ENCODE assay signal across 1 cellular context in the genomic region with DNA sequence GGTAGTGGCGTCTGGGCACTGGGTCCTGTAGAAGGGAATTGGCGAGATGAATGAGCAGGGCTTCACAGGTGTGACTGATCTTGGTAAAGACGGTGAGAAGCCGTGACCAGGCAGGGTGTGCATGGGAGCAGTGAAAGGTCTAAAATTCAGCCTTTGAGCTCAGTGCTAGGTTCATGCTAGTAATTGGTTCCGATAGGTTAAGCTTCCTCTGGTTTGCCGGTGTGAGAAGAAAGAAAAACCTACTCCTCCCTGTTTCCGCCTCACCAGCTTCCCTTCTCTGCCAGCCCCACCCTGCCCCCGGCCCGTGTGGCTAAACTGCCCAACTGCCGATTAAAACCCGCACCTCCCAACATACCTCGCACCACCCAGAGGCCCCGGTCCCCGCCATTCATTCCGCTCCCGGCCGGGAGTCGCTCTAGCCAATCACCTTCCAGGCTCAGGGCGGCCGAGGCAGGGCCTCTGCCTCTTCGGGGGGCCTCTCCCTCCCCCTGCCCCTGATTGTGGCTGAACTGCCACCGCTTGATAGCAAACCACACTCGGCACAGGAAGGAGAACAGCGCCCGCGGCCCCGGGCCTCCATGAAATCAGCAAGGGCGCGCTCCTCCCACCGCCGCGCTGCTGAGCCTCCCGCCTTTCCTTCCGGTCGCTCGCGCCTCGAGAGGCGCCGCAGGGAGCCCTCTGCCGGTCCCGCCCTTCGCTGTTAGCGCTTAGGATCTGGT.
A peak's percentile ranks its signal among the peaks of the same experiment; 100 is the strongest.
TF ChIP-seq lines count a peak whose summit lies in the region.

No MANE protein-coding gene starts in this region.

TF ChIP-seq in GM12878, 131 proteins besides CTCF, POLR2A, EP300 and RAD21 (continued from another document):
- TF ChIP-seq NFXL1 (IDR thresholded peaks at IDR 0.05; ENCODE audit: borderline replicate concordance) (no peak), RBBP5 (conservative IDR thresholded peaks at IDR 0.05) (no peak), MAX (IDR thresholded peaks at IDR 0.05; ENCODE audit: low read depth, low read length) (peak; percentile 69), ZNF384 (IDR thresholded peaks at IDR 0.05; ENCODE audit: borderline replicate concordance, low read depth, low read length) (no peak), HDAC2 (IDR thresholded peaks at IDR 0.05) (no peak), BHLHE40 (IDR thresholded peaks at IDR 0.05; ENCODE audit: borderline replicate concordance in 1 of 2, low read depth in 2 of 2, low read length in 1 of 2) (0 out of 4 replicates have a peak, but pooled peaks of 1 of the 2 experiments have one; percentile 40), EGR1 (IDR thresholded peaks at IDR 0.05; ENCODE audit: borderline replicate concordance in 1 of 2, low read depth in 2 of 2, low read length in 2 of 2) (0 out of 3 replicates have a peak, but pooled peaks of 1 of the 2 experiments have one; percentile 2), SMAD5 (IDR thresholded peaks at IDR 0.05; ENCODE audit: low read depth) (0 out of 2 replicates have a peak, but pooled peaks have one; percentile 42), NFIC (IDR thresholded peaks at IDR 0.05; ENCODE audit: low read depth, low read length) (no peak), IKZF2 (IDR thresholded peaks at IDR 0.05) (peak in 1 of 2 experiments; percentile 71; a peak in 3 of 4 replicates), JUNB (IDR thresholded peaks at IDR 0.05) (no peak), CEBPB (IDR thresholded peaks at IDR 0.05; ENCODE audit: borderline replicate concordance in 1 of 2, low read depth in 2 of 2, low read length in 2 of 2) (no peak), CREM (IDR thresholded peaks at IDR 0.05; ENCODE audit: low read depth) (peak; percentile 40; the same call in 1 of the 2 replicates), SIN3A (IDR thresholded peaks at IDR 0.05; ENCODE audit: low read depth, low read length) (no peak), HCFC1 (IDR thresholded peaks at IDR 0.05; ENCODE audit: low read length) (no peak; the same call in 1 of the 2 replicates), SUPT20H (IDR thresholded peaks at IDR 0.05; ENCODE audit: borderline replicate concordance, control insufficient read depth, low read depth, low read length) (no peak), FOXM1 (IDR thresholded peaks at IDR 0.05; ENCODE audit: low read depth, low read length) (no peak), HDGF (IDR thresholded peaks at IDR 0.05) (0 out of 2 replicates have a peak, but pooled peaks have one; percentile 46), ZNF274 (IDR thresholded peaks at IDR 0.05; ENCODE audit: insufficient read depth, insufficient read length) (no peak), CHD1 (IDR thresholded peaks at IDR 0.05; ENCODE audit: low read depth, low read length) (no peak), CBX5 (IDR thresholded peaks at IDR 0.05; ENCODE audit: low read depth) (no peak), CHD4 (IDR thresholded peaks at IDR 0.05) (no peak)
- TF ChIP-seq, protein P1, sequence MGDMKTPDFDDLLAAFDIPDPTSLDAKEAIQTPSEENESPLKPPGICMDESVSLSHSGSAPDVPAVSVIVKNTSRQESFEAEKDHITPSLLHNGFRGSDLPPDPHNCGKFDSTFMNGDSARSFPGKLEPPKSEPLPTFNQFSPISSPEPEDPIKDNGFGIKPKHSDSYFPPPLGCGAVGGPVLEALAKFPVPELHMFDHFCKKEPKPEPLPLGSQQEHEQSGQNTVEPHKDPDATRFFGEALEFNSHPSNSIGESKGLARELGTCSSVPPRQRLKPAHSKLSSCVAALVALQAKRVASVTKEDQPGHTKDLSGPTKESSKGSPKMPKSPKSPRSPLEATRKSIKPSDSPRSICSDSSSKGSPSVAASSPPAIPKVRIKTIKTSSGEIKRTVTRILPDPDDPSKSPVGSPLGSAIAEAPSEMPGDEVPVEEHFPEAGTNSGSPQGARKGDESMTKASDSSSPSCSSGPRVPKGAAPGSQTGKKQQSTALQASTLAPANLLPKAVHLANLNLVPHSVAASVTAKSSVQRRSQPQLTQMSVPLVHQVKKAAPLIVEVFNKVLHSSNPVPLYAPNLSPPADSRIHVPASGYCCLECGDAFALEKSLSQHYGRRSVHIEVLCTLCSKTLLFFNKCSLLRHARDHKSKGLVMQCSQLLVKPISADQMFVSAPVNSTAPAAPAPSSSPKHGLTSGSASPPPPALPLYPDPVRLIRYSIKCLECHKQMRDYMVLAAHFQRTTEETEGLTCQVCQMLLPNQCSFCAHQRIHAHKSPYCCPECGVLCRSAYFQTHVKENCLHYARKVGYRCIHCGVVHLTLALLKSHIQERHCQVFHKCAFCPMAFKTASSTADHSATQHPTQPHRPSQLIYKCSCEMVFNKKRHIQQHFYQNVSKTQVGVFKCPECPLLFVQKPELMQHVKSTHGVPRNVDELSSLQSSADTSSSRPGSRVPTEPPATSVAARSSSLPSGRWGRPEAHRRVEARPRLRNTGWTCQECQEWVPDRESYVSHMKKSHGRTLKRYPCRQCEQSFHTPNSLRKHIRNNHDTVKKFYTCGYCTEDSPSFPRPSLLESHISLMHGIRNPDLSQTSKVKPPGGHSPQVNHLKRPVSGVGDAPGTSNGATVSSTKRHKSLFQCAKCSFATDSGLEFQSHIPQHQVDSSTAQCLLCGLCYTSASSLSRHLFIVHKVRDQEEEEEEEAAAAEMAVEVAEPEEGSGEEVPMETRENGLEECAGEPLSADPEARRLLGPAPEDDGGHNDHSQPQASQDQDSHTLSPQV (IDR thresholded peaks at IDR 0.05) = no peak
- TF ChIP-seq, protein P2, sequence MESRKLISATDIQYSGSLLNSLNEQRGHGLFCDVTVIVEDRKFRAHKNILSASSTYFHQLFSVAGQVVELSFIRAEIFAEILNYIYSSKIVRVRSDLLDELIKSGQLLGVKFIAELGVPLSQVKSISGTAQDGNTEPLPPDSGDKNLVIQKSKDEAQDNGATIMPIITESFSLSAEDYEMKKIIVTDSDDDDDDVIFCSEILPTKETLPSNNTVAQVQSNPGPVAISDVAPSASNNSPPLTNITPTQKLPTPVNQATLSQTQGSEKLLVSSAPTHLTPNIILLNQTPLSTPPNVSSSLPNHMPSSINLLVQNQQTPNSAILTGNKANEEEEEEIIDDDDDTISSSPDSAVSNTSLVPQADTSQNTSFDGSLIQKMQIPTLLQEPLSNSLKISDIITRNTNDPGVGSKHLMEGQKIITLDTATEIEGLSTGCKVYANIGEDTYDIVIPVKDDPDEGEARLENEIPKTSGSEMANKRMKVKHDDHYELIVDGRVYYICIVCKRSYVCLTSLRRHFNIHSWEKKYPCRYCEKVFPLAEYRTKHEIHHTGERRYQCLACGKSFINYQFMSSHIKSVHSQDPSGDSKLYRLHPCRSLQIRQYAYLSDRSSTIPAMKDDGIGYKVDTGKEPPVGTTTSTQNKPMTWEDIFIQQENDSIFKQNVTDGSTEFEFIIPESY (IDR thresholded peaks at IDR 0.05) = no peak
- TF ChIP-seq, protein P3, sequence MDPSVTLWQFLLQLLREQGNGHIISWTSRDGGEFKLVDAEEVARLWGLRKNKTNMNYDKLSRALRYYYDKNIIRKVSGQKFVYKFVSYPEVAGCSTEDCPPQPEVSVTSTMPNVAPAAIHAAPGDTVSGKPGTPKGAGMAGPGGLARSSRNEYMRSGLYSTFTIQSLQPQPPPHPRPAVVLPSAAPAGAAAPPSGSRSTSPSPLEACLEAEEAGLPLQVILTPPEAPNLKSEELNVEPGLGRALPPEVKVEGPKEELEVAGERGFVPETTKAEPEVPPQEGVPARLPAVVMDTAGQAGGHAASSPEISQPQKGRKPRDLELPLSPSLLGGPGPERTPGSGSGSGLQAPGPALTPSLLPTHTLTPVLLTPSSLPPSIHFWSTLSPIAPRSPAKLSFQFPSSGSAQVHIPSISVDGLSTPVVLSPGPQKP (IDR thresholded peaks at IDR 0.05; ENCODE audit: low read depth, low read length) = no peak; the same call in 1 of the 2 replicates
- TF ChIP-seq, protein P4, sequence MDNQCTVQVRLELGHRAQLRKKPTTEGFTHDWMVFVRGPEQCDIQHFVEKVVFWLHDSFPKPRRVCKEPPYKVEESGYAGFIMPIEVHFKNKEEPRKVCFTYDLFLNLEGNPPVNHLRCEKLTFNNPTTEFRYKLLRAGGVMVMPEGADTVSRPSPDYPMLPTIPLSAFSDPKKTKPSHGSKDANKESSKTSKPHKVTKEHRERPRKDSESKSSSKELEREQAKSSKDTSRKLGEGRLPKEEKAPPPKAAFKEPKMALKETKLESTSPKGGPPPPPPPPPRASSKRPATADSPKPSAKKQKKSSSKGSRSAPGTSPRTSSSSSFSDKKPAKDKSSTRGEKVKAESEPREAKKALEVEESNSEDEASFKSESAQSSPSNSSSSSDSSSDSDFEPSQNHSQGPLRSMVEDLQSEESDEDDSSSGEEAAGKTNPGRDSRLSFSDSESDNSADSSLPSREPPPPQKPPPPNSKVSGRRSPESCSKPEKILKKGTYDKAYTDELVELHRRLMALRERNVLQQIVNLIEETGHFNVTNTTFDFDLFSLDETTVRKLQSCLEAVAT (IDR thresholded peaks at IDR 0.05) = peak; percentile 68; the same call in 1 of the 2 replicates
